Comparison of ENCODE assay signal across 14 cellular contexts in the genomic region with DNA sequence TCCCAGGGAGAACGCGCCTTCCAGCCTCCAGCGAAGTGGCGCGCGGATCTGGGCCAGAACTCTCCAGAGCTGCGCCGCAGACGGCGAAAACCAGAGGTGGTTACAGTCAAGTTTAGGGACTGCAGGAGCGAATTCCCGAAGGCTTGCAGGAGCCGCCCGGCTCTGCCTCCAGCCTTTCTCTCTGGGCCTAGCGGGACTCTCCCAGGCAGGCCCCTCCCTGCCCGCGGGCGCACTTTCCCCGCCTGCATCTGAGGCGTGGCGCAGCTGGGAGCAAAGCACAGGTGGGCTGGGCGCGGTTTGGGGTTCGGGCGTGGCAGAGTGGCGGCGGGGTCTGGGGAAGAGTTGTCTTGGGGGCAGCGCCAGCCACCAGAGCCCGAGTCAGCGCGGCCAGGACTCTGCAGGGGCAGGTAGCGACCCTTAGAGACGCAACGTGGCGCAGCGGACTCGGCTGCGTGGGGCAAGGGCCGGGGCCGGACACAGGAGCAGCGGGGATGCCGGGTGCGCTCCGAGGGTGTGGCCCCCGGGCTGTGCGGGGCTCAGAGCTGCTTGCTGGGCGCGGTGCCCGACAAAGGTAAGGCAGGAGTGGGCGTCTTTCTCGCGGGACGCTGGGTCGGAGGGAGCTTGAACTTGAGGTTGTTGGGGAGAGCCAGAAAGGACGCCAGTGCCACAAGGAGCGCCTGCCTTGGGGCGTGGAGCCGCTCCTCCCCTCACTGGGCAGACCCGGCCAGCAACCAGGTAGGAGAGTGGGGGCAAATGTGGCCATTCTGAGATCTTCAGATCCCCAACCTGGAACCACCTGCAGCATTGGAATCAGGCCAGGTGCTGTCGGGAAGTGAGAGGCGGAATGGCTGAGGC.
DNase-seq lines count a peak whose midpoint lies in the region; ATAC-seq and TF ChIP-seq lines count a peak whose summit lies in the region.
"Had no signal": no experiment of that assay in that cellular context is flagged by ENCODE, and none has a peak within 500 bp of the region (broad histone marks: within the 10 kb centered on the region; RNA-seq: fewer than 3 reads in every experiment).

No MANE protein-coding gene starts in this region.

- ATAC-seq in stimulated activated naive CD8-positive, alpha-beta T cell treated with anti-CD3 and anti-CD28 coated beads, Interleukin-15, amount 100 ng/mL, for 72 hours, result no peak

- H3K27me3 ChIP-seq in ACC112 (ENCODE audit: insufficient read depth, low read length) (no peaks in the 10 kb centered on the region), endodermal cell (ENCODE audit: control insufficient read depth, insufficient read depth, low read length, poor library complexity, severe bottlenecking) (peaks cover 35% of the 10 kb centered on the region), muscle layer of colon (ENCODE audit: control insufficient read depth in 1 of 2, insufficient read depth in 2 of 2, low read length in 2 of 2) (peaks cover 0 to 13% of the 10 kb centered on the region in 2 donors)

- no peak overlapping the region for H3K27ac Mint-ChIP-seq in endodermal cell
- no peak overlapping the region for H3K27ac Mint-ChIP-seq in activated T-helper 1 cell treated with anti-CD3 and anti-CD28 coated beads, Interleukin-12 subunit alpha, Interleukin-12 subunit beta, Interleukin-2, Interleukin-4 antibody, amounts not matched to agents 30 ng/mL and 10 ng/mL and 1 ng/mL, durations not matched to agents 14 hours and 24 hours and 36 hours
- peak overlapping the region in 1 of 2 donors; percentile 54 for H3K27ac Mint-ChIP-seq in stimulated activated naive CD8-positive, alpha-beta T cell treated with anti-CD3 and anti-CD28 coated beads, Interleukin-15, amount 100 ng/mL, for 72 hours
- H3K27ac Mint-ChIP-seq: activated CD4-positive, alpha-beta T cell treated with anti-CD3 and anti-CD28 coated beads, Interleukin-2, amount 10 ng/mL, durations not matched to agents 24 days and 14 days; dendritic cell treated with granulocyte-macrophage colony-stimulating factor and Interleukin-4, amounts not matched to agents 40 ng/mL and 50 ng/mL, for 4 days had no signal

- H3K9me3 ChIP-seq in endodermal cell (ENCODE audit: control insufficient read depth, low read length) (no peaks in the 10 kb centered on the region), muscle layer of colon (ENCODE audit: low read length) (no peaks in the 10 kb centered on the region)

- H3K27ac ChIP-seq in ACC112 (ENCODE audit: low read depth, low read length), result no peak overlapping the region
- H3K27ac ChIP-seq in endodermal cell (ENCODE audit: low read depth, low read length), result no peak overlapping the region
- H3K27ac ChIP-seq in muscle layer of colon (ENCODE audit: low read depth, low read length), result no peak overlapping the region
- H3K27ac ChIP-seq: SK-N-MC had no signal

- H3K79me2 ChIP-seq in ACC112 (ENCODE audit: control insufficient read depth, insufficient read depth, low read length, unreplicated experiment), result no peaks in the 10 kb centered on the region

- intact Hi-C loops in activated T-helper 1 cell treated with anti-CD3 and anti-CD28 coated beads, Interleukin-12 subunit alpha, Interleukin-12 subunit beta, Interleukin-2, Interleukin-4 antibody, amounts not matched to agents 30 ng/mL and 10 ng/mL and 1 ng/mL, durations not matched to agents 14 hours and 24 hours and 36 hours (cut with micrococcal nuclease), result no loop called here

- no peaks in the 10 kb centered on the region for H3K36me3 Mint-ChIP-seq in endodermal cell (ENCODE audit: low read depth)
- H3K36me3 Mint-ChIP-seq in activated T-helper 1 cell treated with anti-CD3 and anti-CD28 coated beads, Interleukin-12 subunit alpha, Interleukin-12 subunit beta, Interleukin-2, Interleukin-4 antibody, amounts not matched to agents 30 ng/mL and 10 ng/mL and 1 ng/mL, durations not matched to agents 14 hours and 24 hours and 36 hours (ENCODE audit: low read depth), result no peaks in the 10 kb centered on the region

- H3K4me3 ChIP-seq in ACC112 (ENCODE audit: low read depth, low read length) (peak overlapping the region; percentile 65), endodermal cell (ENCODE audit: low read length) (peak overlapping the region; percentile 67), muscle layer of colon (ENCODE audit: low read depth in 1 of 2, low read length in 2 of 2) (peak overlapping the region; percentile 24 to 31)
- H3K4me3 ChIP-seq: SK-N-MC had no signal

- DNase-seq in NCI-H1105 treated with DMSO at 0.1 percent for 48 hours (lab: John Stamatoyannopoulos, UW) (peak; percentile 71), endodermal cell (peak; percentile 92), KG1 (lab: John Stamatoyannopoulos, UW) (no peak), HUDEP-2 (lab: John Stamatoyannopoulos, UW; ENCODE audit: unreplicated experiment in 76 of 76) (no peak)
- no peak for DNase-seq in activated T-helper 1 cell treated with anti-CD3 and anti-CD28 coated beads, Interleukin-12 subunit alpha, Interleukin-12 subunit beta, Interleukin-2, Interleukin-4 antibody, amounts not matched to agents 30 ng/mL and 10 ng/mL and 1 ng/mL, durations not matched to agents 14 hours and 24 hours and 36 hours (ENCODE audit: low spot score)
- no peak for DNase-seq in stimulated activated naive CD8-positive, alpha-beta T cell treated with anti-CD3 and anti-CD28 coated beads, Interleukin-15, amount 100 ng/mL, for 72 hours
- DNase-seq: activated CD4-positive, alpha-beta T cell treated with anti-CD3 and anti-CD28 coated beads, Interleukin-2, amount 10 ng/mL, durations not matched to agents 24 days and 14 days; activated gamma-delta T cell; EL; NCI-H526 treated with DMSO at 0.1 percent for 48 hours had no signal

- H3K4me1 ChIP-seq in ACC112 (ENCODE audit: control insufficient read depth, insufficient read depth, low read length, unreplicated experiment) (no peaks in the 10 kb centered on the region), endodermal cell (ENCODE audit: control insufficient read depth, insufficient read depth, low read length) (no peaks in the 10 kb centered on the region), muscle layer of colon (ENCODE audit: insufficient read depth, low read length) (no peaks in the 10 kb centered on the region)

- no peak for TF ChIP-seq CTCF in endodermal cell (conservative IDR thresholded peaks at IDR 0.05)

- peak overlapping the region; percentile 68 for H3K4me3 Mint-ChIP-seq in endodermal cell
- H3K4me3 Mint-ChIP-seq in activated T-helper 1 cell treated with anti-CD3 and anti-CD28 coated beads, Interleukin-12 subunit alpha, Interleukin-12 subunit beta, Interleukin-2, Interleukin-4 antibody, amounts not matched to agents 30 ng/mL and 10 ng/mL and 1 ng/mL, durations not matched to agents 14 hours and 24 hours and 36 hours, result no peak overlapping the region
- no peak overlapping the region for H3K4me3 Mint-ChIP-seq in stimulated activated naive CD8-positive, alpha-beta T cell treated with anti-CD3 and anti-CD28 coated beads, Interleukin-15, amount 100 ng/mL, for 72 hours
- H3K4me3 Mint-ChIP-seq: activated CD4-positive, alpha-beta T cell treated with anti-CD3 and anti-CD28 coated beads, Interleukin-2, amount 10 ng/mL, durations not matched to agents 24 days and 14 days; dendritic cell treated with granulocyte-macrophage colony-stimulating factor and Interleukin-4, amounts not matched to agents 40 ng/mL and 50 ng/mL, for 4 days had no signal

- H3K9me3 Mint-ChIP-seq in endodermal cell, result no peaks in the 10 kb centered on the region
- peaks cover 7% of the 10 kb centered on the region for H3K9me3 Mint-ChIP-seq in activated T-helper 1 cell treated with anti-CD3 and anti-CD28 coated beads, Interleukin-12 subunit alpha, Interleukin-12 subunit beta, Interleukin-2, Interleukin-4 antibody, amounts not matched to agents 30 ng/mL and 10 ng/mL and 1 ng/mL, durations not matched to agents 14 hours and 24 hours and 36 hours
- peaks cover 6 to 7% of the 10 kb centered on the region in 2 donors for H3K9me3 Mint-ChIP-seq in stimulated activated naive CD8-positive, alpha-beta T cell treated with anti-CD3 and anti-CD28 coated beads, Interleukin-15, amount 100 ng/mL, for 72 hours
- H3K9me3 Mint-ChIP-seq: activated CD4-positive, alpha-beta T cell treated with anti-CD3 and anti-CD28 coated beads, Interleukin-2, amount 10 ng/mL, durations not matched to agents 24 days and 14 days; dendritic cell treated with granulocyte-macrophage colony-stimulating factor and Interleukin-4, amounts not matched to agents 40 ng/mL and 50 ng/mL, for 4 days had no signal

- H2AFZ ChIP-seq in ACC112 (ENCODE audit: low read length, unreplicated experiment), result peak overlapping the region; percentile 34

- H3K27me3 Mint-ChIP-seq in endodermal cell (ENCODE audit: insufficient read depth), result peaks cover 63% of the 10 kb centered on the region
- H3K27me3 Mint-ChIP-seq in activated T-helper 1 cell treated with anti-CD3 and anti-CD28 coated beads, Interleukin-12 subunit alpha, Interleukin-12 subunit beta, Interleukin-2, Interleukin-4 antibody, amounts not matched to agents 30 ng/mL and 10 ng/mL and 1 ng/mL, durations not matched to agents 14 hours and 24 hours and 36 hours (ENCODE audit: insufficient read depth), result no peaks in the 10 kb centered on the region
- H3K27me3 Mint-ChIP-seq in stimulated activated naive CD8-positive, alpha-beta T cell treated with anti-CD3 and anti-CD28 coated beads, Interleukin-15, amount 100 ng/mL, for 72 hours, result peaks cover 25% of the 10 kb centered on the region
- H3K27me3 Mint-ChIP-seq: activated CD4-positive, alpha-beta T cell treated with anti-CD3 and anti-CD28 coated beads, Interleukin-2, amount 10 ng/mL, durations not matched to agents 24 days and 14 days had no signal

- H3K9ac ChIP-seq in endodermal cell (ENCODE audit: extremely low read depth, low read length, poor library complexity, severe bottlenecking) (no peak overlapping the region), muscle layer of colon (ENCODE audit: low read length) (no peak overlapping the region)

- WGBS in endodermal cell (ENCODE audit: insufficient coverage in 1 of 2, insufficient read length in 1 of 2), 2 experiments, result 16 to 23% methylated on average over 24 to 61 of the region's 61 CpGs

- H3K4me1 Mint-ChIP-seq in endodermal cell, result no peaks in the 10 kb centered on the region
- no peaks in the 10 kb centered on the region for H3K4me1 Mint-ChIP-seq in activated T-helper 1 cell treated with anti-CD3 and anti-CD28 coated beads, Interleukin-12 subunit alpha, Interleukin-12 subunit beta, Interleukin-2, Interleukin-4 antibody, amounts not matched to agents 30 ng/mL and 10 ng/mL and 1 ng/mL, durations not matched to agents 14 hours and 24 hours and 36 hours (ENCODE audit: low read depth)
- no peaks in the 10 kb centered on the region for H3K4me1 Mint-ChIP-seq in stimulated activated naive CD8-positive, alpha-beta T cell treated with anti-CD3 and anti-CD28 coated beads, Interleukin-15, amount 100 ng/mL, for 72 hours
- H3K4me1 Mint-ChIP-seq: activated CD4-positive, alpha-beta T cell treated with anti-CD3 and anti-CD28 coated beads, Interleukin-2, amount 10 ng/mL, durations not matched to agents 24 days and 14 days had no signal

- H3K36me3 ChIP-seq in ACC112 (ENCODE audit: insufficient read depth, low read length), result no peaks in the 10 kb centered on the region
- no peaks in the 10 kb centered on the region for H3K36me3 ChIP-seq in endodermal cell (ENCODE audit: control insufficient read depth, insufficient read depth, low read length)
- H3K36me3 ChIP-seq in muscle layer of colon (ENCODE audit: insufficient read depth, low read length), result no peaks in the 10 kb centered on the region

Comparison
In these comparisons a context has a peak if more than half of its experiments do, and no peak if none do; other contexts are left out.
1. DNase-seq: peak in NCI-H1105 treated with DMSO at 0.1 percent for 48 hours (single experiment) and endodermal cell (single experiment); none in KG1 (single experiment), HUDEP-2 (0 of 76), activated T-helper 1 cell treated with anti-CD3 and anti-CD28 coated beads, Interleukin-12 subunit alpha, Interleukin-12 subunit beta, Interleukin-2, Interleukin-4 antibody, amounts not matched to agents 30 ng/mL and 10 ng/mL and 1 ng/mL, durations not matched to agents 14 hours and 24 hours and 36 hours (single experiment) and stimulated activated naive CD8-positive, alpha-beta T cell treated with anti-CD3 and anti-CD28 coated beads, Interleukin-15, amount 100 ng/mL, for 72 hours (0 of 2).
2. Peak in every context shown above with its lines, with median percentiles within 50 percentile points of each other: H3K4me3 ChIP-seq.